ENCODE assay signal across 29 cellular contexts in the genomic region with DNA sequence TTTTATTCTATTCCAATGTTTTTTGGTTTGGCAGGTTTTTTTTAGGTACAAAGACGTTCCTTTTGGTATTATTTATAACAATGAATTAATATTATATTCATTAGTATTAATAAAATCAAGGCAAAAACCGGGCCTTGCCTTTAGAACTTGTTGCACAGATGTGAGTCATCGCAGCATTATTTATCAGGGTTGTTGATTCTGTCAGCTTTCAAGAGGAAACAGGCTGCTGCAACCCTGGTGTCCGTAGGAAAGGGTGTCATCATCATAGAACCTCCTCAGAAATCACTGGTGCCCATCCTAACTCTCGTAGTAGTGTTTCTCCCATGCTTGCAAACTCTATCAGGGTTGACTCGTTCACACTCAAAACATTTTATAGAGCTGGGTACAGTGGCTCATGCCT.
"Had no signal": no experiment of that assay in that cellular context is flagged by ENCODE, and none has a peak within 500 bp of the region (broad histone marks: within the 10 kb centered on the region; RNA-seq: fewer than 3 reads in every experiment).

No MANE protein-coding gene starts in this region.

- DNase-seq: heart right ventricle; kidney glomerular epithelial cell; left cardiac atrium; left ventricle myocardium superior; lower lobe of right lung; mammary epithelial cell; mesendoderm; naive B cell; natural killer cell; nephron progenitor cell; ovary; right lobe of liver; stimulated activated CD4-positive, alpha-beta T cell treated with anti-CD3 and anti-CD28 coated beads, Interleukin-12 subunit alpha, Interleukin-12 subunit beta, amount 100 ng/mL, for 4 hours; stimulated activated CD4-positive, alpha-beta T cell treated with anti-CD3 and anti-CD28 coated beads, Interleukin-15, amount 100 ng/mL, for 24 hours; stimulated activated CD4-positive, alpha-beta T cell treated with anti-CD3 and anti-CD28 coated beads, Interleukin-2, amount 100 ng/mL, for 24 hours; stimulated activated CD4-positive, alpha-beta T cell treated with anti-CD3 and anti-CD28 coated beads, Interleukin-4, amount 100 ng/mL, for 1 hour; stimulated activated naive B cell treated with anti-CD40 and anti-IgM and Interleukin-4, amounts not matched to agents 10 μg/mL and 1 μg/mL and 100 μg/mL, for 72 hours; stimulated activated naive CD8-positive, alpha-beta T cell treated with anti-CD3 and anti-CD28 coated beads, Interleukin-15, Interleukin-2, amounts not matched to agents 100 U/mL and 50 U/mL, for 24 hours; stomach; tibial artery; trophoblast cell; upper lobe of right lung had no signal

- FAIRE-seq: keratinocyte, urothelium cell line had no signal

- H3K4me3 ChIP-seq: heart right ventricle, hepatocyte, lower lobe of right lung, neural progenitor cell, ovary, right atrium auricular region, right lobe of liver, smooth muscle cell, stomach, thoracic aorta, tibial artery, upper lobe of right lung had no signal
